ENCODE assay signal across 24 cellular contexts in the genomic region with DNA sequence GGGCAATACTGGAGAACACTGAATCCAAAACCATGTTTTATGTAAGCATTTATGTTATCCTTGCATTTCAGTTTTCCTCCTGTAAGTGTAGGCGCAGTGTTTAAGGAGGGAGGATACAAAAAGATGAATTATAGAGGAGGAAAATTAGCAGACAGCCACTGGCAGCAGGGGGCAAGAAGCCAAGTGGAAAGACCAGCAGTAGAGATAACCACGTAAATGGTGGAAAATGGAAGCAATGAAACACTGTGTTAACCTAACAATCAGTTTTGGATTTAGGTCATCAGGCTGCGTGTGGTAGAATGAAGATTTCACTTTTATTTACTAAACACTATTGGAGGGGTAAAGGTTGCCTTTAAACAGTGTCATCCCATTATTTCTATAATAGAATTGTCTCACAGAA.
DNase-seq lines count a peak whose midpoint lies in the region; ATAC-seq, FAIRE-seq and TF ChIP-seq lines count a peak whose summit lies in the region.
"Had no signal": no experiment of that assay in that cellular context is flagged by ENCODE, and none has a peak within 500 bp of the region (broad histone marks: within the 10 kb centered on the region; RNA-seq: fewer than 3 reads in every experiment).

No MANE protein-coding gene starts in this region.

- no peaks in the 10 kb centered on the region for H3K36me3 ChIP-seq in mesenchymal stem cell (ENCODE audit: control insufficient read depth in 1 of 2, insufficient read depth in 2 of 2, low read depth in 1 of 2, low read length in 2 of 2)
- H3K36me3 ChIP-seq in neural cell (ENCODE audit: insufficient read depth, low read length) = no peaks in the 10 kb centered on the region

- H2AK5ac ChIP-seq in mesenchymal stem cell (ENCODE audit: low read length, severe bottlenecking) = peak overlapping the region; percentile 42

- H3K9ac ChIP-seq in mesenchymal stem cell (ENCODE audit: low read length) (no peak overlapping the region), neural cell (ENCODE audit: low read length) (no peak overlapping the region)
- H3K9ac ChIP-seq: GM23248 had no signal

- H3K4ac ChIP-seq in mesenchymal stem cell (ENCODE audit: low read depth in 1 of 2, low read length in 2 of 2) = no peak overlapping the region

- no peak for TF ChIP-seq EP300 in neural cell (conservative IDR thresholded peaks at IDR 0.05; ENCODE audit: poor library complexity, severe bottlenecking)

- no peak overlapping the region for H4K8ac ChIP-seq in mesenchymal stem cell (ENCODE audit: low read length)

- H4K91ac ChIP-seq in mesenchymal stem cell (ENCODE audit: low read length) = no peak overlapping the region

- H3K9me3 ChIP-seq in mesenchymal stem cell (ENCODE audit: control insufficient read depth, low read length) = no peaks in the 10 kb centered on the region
- H3K9me3 ChIP-seq in neural cell (ENCODE audit: low read length) = no peaks in the 10 kb centered on the region

- no peak overlapping the region for H2BK15ac ChIP-seq in mesenchymal stem cell (ENCODE audit: low read depth, poor library complexity, severe bottlenecking)

- no peak for TF ChIP-seq RAD21 in neural cell (conservative IDR thresholded peaks at IDR 0.05)

- H2BK12ac ChIP-seq in mesenchymal stem cell (ENCODE audit: low read length in 2 of 2) = no peak overlapping the region

- H3K23ac ChIP-seq in mesenchymal stem cell (ENCODE audit: low read length in 2 of 2) = no peak overlapping the region

- no peaks in the 10 kb centered on the region for H3K9me3 Mint-ChIP-seq in activated CD8-positive, alpha-beta memory T cell treated with anti-CD3 and anti-CD28 coated beads, Interleukin-2, amount 10 ng/mL, durations not matched to agents 7 days and 5 days (ENCODE audit: low read depth)
- H3K9me3 Mint-ChIP-seq: CD8-positive, alpha-beta memory T cell; HFFc6 had no signal

- no peak for ATAC-seq in activated CD8-positive, alpha-beta memory T cell treated with anti-CD3 and anti-CD28 coated beads, Interleukin-2, amount 10 ng/mL, durations not matched to agents 7 days and 5 days
- ATAC-seq: GM12878, HCT116 had no signal

- H3K79me1 ChIP-seq in mesenchymal stem cell (replicated peaks; ENCODE audit: low read length, poor library complexity, severe bottlenecking) = no peaks in the 10 kb centered on the region

- H3K4me1 ChIP-seq in mesenchymal stem cell (ENCODE audit: control insufficient read depth, insufficient read depth, low read depth, low read length) = peaks cover 4% of the 10 kb centered on the region

- no peak overlapping the region for H2BK120ac ChIP-seq in mesenchymal stem cell (ENCODE audit: low read depth, low read length)

- no peak overlapping the region for H2BK5ac ChIP-seq in mesenchymal stem cell (ENCODE audit: low read depth, low read length, poor library complexity, severe bottlenecking)

- TF ChIP-seq CTCF in neural cell (IDR thresholded peaks at IDR 0.05; ENCODE audit: poor library complexity, severe bottlenecking) = no peak

- 78% methylated on average over 2 of the region's 3 CpGs for WGBS in mesenchymal stem cell

- DNase-seq in GM12891 (ENCODE audit: insufficient read length, low spot score) (no peak), NCI-H2227 treated with DMSO at 0.1 percent for 48 hours (lab: John Stamatoyannopoulos, UW) (peak; percentile 76), mesenchymal stem cell (no peak), H4 (ENCODE audit: low spot score) (no peak), islet precursor cell (no peak)
- DNase-seq in activated CD8-positive, alpha-beta memory T cell treated with anti-CD3 and anti-CD28 coated beads, Interleukin-2, amount 10 ng/mL, durations not matched to agents 7 days and 5 days = no peak
- DNase-seq: C1 segment of cervical spinal cord; CD4-positive, CD25-positive, alpha-beta regulatory T cell; CD8-positive, alpha-beta memory T cell; COR-L47; DMS 273 treated with DMSO at 0.1 percent for 48 hours; DMS53; DND-41; EL; GM23248; H7; HFFc6 had no signal

- no peak overlapping the region for H3K14ac ChIP-seq in mesenchymal stem cell (ENCODE audit: low read length in 2 of 2)

- no peak for TF ChIP-seq POLR2A in GM12891 (IDR thresholded peaks at IDR 0.05; ENCODE audit: low read depth, low read length)

- no peaks in the 10 kb centered on the region for H3K27me3 Mint-ChIP-seq in activated CD8-positive, alpha-beta memory T cell treated with anti-CD3 and anti-CD28 coated beads, Interleukin-2, amount 10 ng/mL, durations not matched to agents 7 days and 5 days
- H3K27me3 Mint-ChIP-seq: B cell; CD4-positive, CD25-positive, alpha-beta regulatory T cell; CD8-positive, alpha-beta memory T cell; IgD-negative memory B cell had no signal

- no peaks in the 10 kb centered on the region for H3K36me3 Mint-ChIP-seq in activated CD8-positive, alpha-beta memory T cell treated with anti-CD3 and anti-CD28 coated beads, Interleukin-2, amount 10 ng/mL, durations not matched to agents 7 days and 5 days
- H3K36me3 Mint-ChIP-seq: CD4-positive, CD25-positive, alpha-beta regulatory T cell; CD8-positive, alpha-beta memory T cell; IgD-negative memory B cell had no signal

- H3K4me3 Mint-ChIP-seq in activated CD8-positive, alpha-beta memory T cell treated with anti-CD3 and anti-CD28 coated beads, Interleukin-2, amount 10 ng/mL, durations not matched to agents 7 days and 5 days = no peak overlapping the region
- H3K4me3 Mint-ChIP-seq: B cell; CD4-positive, CD25-positive, alpha-beta regulatory T cell; CD8-positive, alpha-beta memory T cell; HFFc6; IgD-negative memory B cell had no signal

- no peaks in the 10 kb centered on the region for H3K79me2 ChIP-seq in neural cell (replicated peaks; ENCODE audit: insufficient read depth, low read length)

- H3F3A ChIP-seq in neural cell (ENCODE audit: insufficient read depth, low read length, poor library complexity, severe bottlenecking) = no peaks in the 10 kb centered on the region

- H4K20me1 ChIP-seq in neural cell (ENCODE audit: insufficient read depth) = no peaks in the 10 kb centered on the region

- H3K4me2 ChIP-seq in mesenchymal stem cell (ENCODE audit: low read length, poor library complexity, severe bottlenecking) (no peak overlapping the region), neural cell (ENCODE audit: low read length) (no peak overlapping the region)

- H3K18ac ChIP-seq in mesenchymal stem cell (ENCODE audit: low read depth in 1 of 2, low read length in 2 of 2) = no peak overlapping the region

- H3K9me2 ChIP-seq in neural cell (ENCODE audit: insufficient read depth, low read length) = no peaks in the 10 kb centered on the region

- H3K4me3 ChIP-seq in mesenchymal stem cell (ENCODE audit: insufficient read depth in 1 of 2, low read depth in 1 of 2, low read length in 2 of 2) = no peak overlapping the region
- no peak overlapping the region for H3K4me3 ChIP-seq in neural cell (ENCODE audit: low read length)
- H3K4me3 ChIP-seq: GM12878, GM23248 had no signal

- peak; percentile 5 for FAIRE-seq in GM12891 (lab: Jason Lieb, UNC)
- FAIRE-seq: GM12878, GM19239, HTR-8/SVneo had no signal

- no peaks in the 10 kb centered on the region for H3K4me1 Mint-ChIP-seq in activated CD8-positive, alpha-beta memory T cell treated with anti-CD3 and anti-CD28 coated beads, Interleukin-2, amount 10 ng/mL, durations not matched to agents 7 days and 5 days
- H3K4me1 Mint-ChIP-seq: B cell; CD4-positive, CD25-positive, alpha-beta regulatory T cell; CD8-positive, alpha-beta memory T cell; IgD-negative memory B cell had no signal

- CTCF ChIA-PET in activated CD8-positive, alpha-beta memory T cell treated with anti-CD3 and anti-CD28 coated beads, Interleukin-2, amount 10 ng/mL, durations not matched to agents 7 days and 5 days (lab: Charles Lee) = no interaction called here

- H3K27me3 ChIP-seq in mesenchymal stem cell (ENCODE audit: control insufficient read depth in 1 of 2, insufficient read depth in 1 of 2, low read length in 2 of 2) (no peaks in the 10 kb centered on the region), neural cell (ENCODE audit: insufficient read depth, low read depth, low read length) (no peaks in the 10 kb centered on the region)

- no peak overlapping the region for H2AFZ ChIP-seq in mesenchymal stem cell (ENCODE audit: low read depth, low read length)
- H2AFZ ChIP-seq in neural cell (ENCODE audit: low read depth, low read length) = no peak overlapping the region
- H2AFZ ChIP-seq: GM23248 had no signal

- no peak overlapping the region for H3K27ac Mint-ChIP-seq in activated CD8-positive, alpha-beta memory T cell treated with anti-CD3 and anti-CD28 coated beads, Interleukin-2, amount 10 ng/mL, durations not matched to agents 7 days and 5 days
- H3K27ac Mint-ChIP-seq: B cell; CD4-positive, CD25-positive, alpha-beta regulatory T cell; CD8-positive, alpha-beta memory T cell; HFFc6 had no signal

- H3K27ac ChIP-seq in mesenchymal stem cell (ENCODE audit: low read length, poor library complexity, severe bottlenecking) = peak overlapping the region; percentile 72
- H3K27ac ChIP-seq in neural cell (ENCODE audit: low read length) = no peak overlapping the region
- H3K27ac ChIP-seq: GM23248 had no signal

TF ChIP-seq in GM12891, 5 proteins besides CTCF, POLR2A, EP300 and RAD21:
- no peak for TF ChIP-seq TAF1 (IDR thresholded peaks at IDR 0.05; ENCODE audit: low read depth, low read length)
- no peak for TF ChIP-seq SPI1 (IDR thresholded peaks at IDR 0.05; ENCODE audit: low read depth, low read length)
- TF ChIP-seq POLR2AphosphoS5 (IDR thresholded peaks at IDR 0.05; ENCODE audit: low read depth, low read length) = no peak
- TF ChIP-seq PAX5 (IDR thresholded peaks at IDR 0.05; ENCODE audit: insufficient read depth, low read length, severe bottlenecking) = no peak
- no peak for TF ChIP-seq POU2F2 (IDR thresholded peaks at IDR 0.05; ENCODE audit: low read depth, low read length)

TF ChIP-seq in neural cell, 6 proteins besides CTCF, POLR2A, EP300 and RAD21:
- TF ChIP-seq MXI1 (conservative IDR thresholded peaks at IDR 0.05; ENCODE audit: poor library complexity, severe bottlenecking) = no peak
- TF ChIP-seq POLR2AphosphoS5 (IDR thresholded peaks at IDR 0.05) = peak; percentile 58
